Comparison of ENCODE assay signal across 10 cellular contexts in the genomic region with DNA sequence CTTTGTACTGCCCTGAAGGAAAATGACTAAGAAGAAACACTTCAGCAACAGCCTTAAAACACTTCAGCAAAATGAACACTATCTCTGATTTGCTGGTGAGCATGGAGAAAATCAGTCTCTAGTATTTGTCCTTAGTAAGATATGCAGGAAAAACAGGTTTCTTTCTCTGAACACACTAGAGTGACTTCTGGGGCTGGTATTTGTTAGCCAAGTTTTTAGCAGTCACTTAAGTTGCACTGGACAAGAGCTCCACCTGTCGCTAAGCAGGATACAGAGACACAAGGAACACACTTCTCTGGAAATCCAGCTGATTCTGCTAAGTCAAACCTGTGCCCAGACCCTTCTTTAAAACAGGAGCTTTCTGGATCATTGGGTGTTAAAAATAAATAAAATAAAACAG.
DNase-seq lines count a peak whose midpoint lies in the region; FAIRE-seq and TF ChIP-seq lines count a peak whose summit lies in the region.
"Had no signal": no experiment of that assay in that cellular context is flagged by ENCODE, and none has a peak within 500 bp of the region (broad histone marks: within the 10 kb centered on the region; RNA-seq: fewer than 3 reads in every experiment).

No MANE protein-coding gene starts in this region.

- DNase-seq in NCI-H2196 (lab: John Stamatoyannopoulos, UW; ENCODE audit: unreplicated experiment) (peak; percentile 16), NCI-H2196 treated with DMSO at 0.1 percent for 48 hours (lab: John Stamatoyannopoulos, UW; ENCODE audit: unreplicated experiment) (no peak), T47D (ENCODE audit: low read depth in 1 of 2, low spot score in 1 of 2) (peak; percentile 32 to 92), kidney (no peak), testis (peak; percentile 27), AML-193 (lab: John Stamatoyannopoulos, UW) (no peak), SHP77 treated with DMSO at 0.1 percent for 48 hours (lab: John Stamatoyannopoulos, UW) (no peak), lower leg skin (ENCODE audit: low spot score in 2 of 2) (no peak)
- DNase-seq: central memory CD4-positive, alpha-beta T cell had no signal

- FAIRE-seq in kidney (lab: Jason Lieb, UNC) = no peak
- FAIRE-seq: A204.1 had no signal

- H3K9me3 ChIP-seq in kidney (ENCODE audit: control insufficient read depth in 1 of 2, low read length in 2 of 2) (no peaks in the 10 kb centered on the region), testis (no peaks in the 10 kb centered on the region)

- in situ Hi-C loops in T47D (cut with HindIII; ENCODE audit: low pct_unique_long_range_greater_than_20kb, low sequenced_read_pairs) = no loop called here

- no peak for TF ChIP-seq POLR2A in testis (IDR thresholded peaks at IDR 0.05)
- no peak for TF ChIP-seq POLR2A in lower leg skin (IDR thresholded peaks at IDR 0.05)

- WGBS in testis, 2 donors = 70 to 85% methylated on average over 1 of the region's 1 CpG
- WGBS in lower leg skin, 2 donors = 42 to 53% methylated on average over 1 of the region's 1 CpG

- TF ChIP-seq CTCF in kidney (IDR thresholded peaks at IDR 0.05; ENCODE audit: borderline replicate concordance, extremely low read depth, insufficient read depth) (peak; percentile 59), testis (IDR thresholded peaks at IDR 0.05) (no peak), lower leg skin (IDR thresholded peaks at IDR 0.05) (no peak)

- H3K36me3 ChIP-seq in kidney (ENCODE audit: control insufficient read depth in 1 of 2, insufficient read depth in 2 of 2, low read length in 2 of 2) = peaks cover 0 to 2% of the 10 kb centered on the region in 2 donors
- H3K36me3 ChIP-seq in testis (ENCODE audit: low read depth, missing control alignments) = no peaks in the 10 kb centered on the region

- no peak overlapping the region for H3K4me3 ChIP-seq in kidney (ENCODE audit: low read length in 2 of 2)
- no peak overlapping the region for H3K4me3 ChIP-seq in testis
- H3K4me3 ChIP-seq in lower leg skin (ENCODE audit: low read depth, poor library complexity, severe bottlenecking) = no peak overlapping the region

- H3K9ac ChIP-seq in kidney (ENCODE audit: low read length in 2 of 2) = no peak overlapping the region

- H3K27ac ChIP-seq in kidney (ENCODE audit: low read depth in 2 of 2, low read length in 2 of 2) = peak overlapping the region in 1 of 2 donors; percentile 13
- no peak overlapping the region for H3K27ac ChIP-seq in testis

- H3K4me1 ChIP-seq in kidney (ENCODE audit: control insufficient read depth in 1 of 2, insufficient read depth in 1 of 2, low read depth in 1 of 2, low read length in 2 of 2) (peaks cover 0 to 7% of the 10 kb centered on the region in 2 donors), testis (no peaks in the 10 kb centered on the region)

- intact Hi-C loops in kidney (cut with DNase I) (no loop called here), testis (cut with DNase I; ENCODE audit: low total_unique reads) (no loop called here), lower leg skin (cut with DNase I; ENCODE audit: low total_unique reads) (loop anchor here (10.0 kb wide), 1 partner anchor 84 kb away; no protein-coding TSS in a partner anchor)

- no peaks in the 10 kb centered on the region for H3K27me3 ChIP-seq in testis

Comparison
In these comparisons a context has a peak if more than half of its experiments do, and no peak if none do; other contexts are left out.
1. DNase-seq: peak in NCI-H2196 (single experiment), T47D (2 of 2) and testis (single experiment); none in NCI-H2196 treated with DMSO at 0.1 percent for 48 hours (single experiment), kidney (single experiment), AML-193 (0 of 2), SHP77 treated with DMSO at 0.1 percent for 48 hours (single experiment) and lower leg skin (0 of 2).